ENCODE assay signal across 9 cellular contexts in genomic region chr4:6943012-6943869, GRCh38. TPM values are rescaled to one million over a fixed set of nuclear protein-coding genes. Genes with fewer than 3 reads are reported as not detected.
DNase-seq lines count a peak whose midpoint lies in the region; ATAC-seq and TF ChIP-seq lines count a peak whose summit lies in the region.
"Had no signal": no experiment of that assay in that cellular context is flagged by ENCODE, and none has a peak within 500 bp of the region (broad histone marks: within the 10 kb centered on the region; RNA-seq: fewer than 3 reads in every experiment).

No MANE protein-coding gene starts in this region.

- H3K27me3 Mint-ChIP-seq in activated naive CD8-positive, alpha-beta T cell = no peaks in the 10 kb centered on the region
- H3K27me3 Mint-ChIP-seq in stimulated activated memory B cell treated with anti-CD40 and anti-IgM and Interleukin-4, amounts not matched to agents 10 μg/mL and 1 μg/mL and 100 μg/mL, for 72 hours = no peaks in the 10 kb centered on the region

- peak overlapping the region; percentile 48 for H3K27ac ChIP-seq in HL-60 (replicated peaks)

- H3K36me3 Mint-ChIP-seq in activated naive CD8-positive, alpha-beta T cell = no peaks in the 10 kb centered on the region
- peaks cover 11% of the 10 kb centered on the region for H3K36me3 Mint-ChIP-seq in stimulated activated memory B cell treated with anti-CD40 and anti-IgM and Interleukin-4, amounts not matched to agents 10 μg/mL and 1 μg/mL and 100 μg/mL, for 72 hours

- no peak for ATAC-seq in stimulated activated memory B cell treated with anti-CD40 and anti-IgM and Interleukin-4, amounts not matched to agents 10 μg/mL and 1 μg/mL and 100 μg/mL, for 72 hours
- ATAC-seq in Right ventricle myocardium inferior = no peak

- H3K9me3 Mint-ChIP-seq in activated naive CD8-positive, alpha-beta T cell (ENCODE audit: low read depth) = no peaks in the 10 kb centered on the region
- no peaks in the 10 kb centered on the region for H3K9me3 Mint-ChIP-seq in stimulated activated memory B cell treated with anti-CD40 and anti-IgM and Interleukin-4, amounts not matched to agents 10 μg/mL and 1 μg/mL and 100 μg/mL, for 72 hours

- peaks cover 67% of the 10 kb centered on the region for H3K4me1 Mint-ChIP-seq in activated naive CD8-positive, alpha-beta T cell (ENCODE audit: low read depth)
- H3K4me1 Mint-ChIP-seq in stimulated activated memory B cell treated with anti-CD40 and anti-IgM and Interleukin-4, amounts not matched to agents 10 μg/mL and 1 μg/mL and 100 μg/mL, for 72 hours = peaks cover 70% of the 10 kb centered on the region

- H3K27ac Mint-ChIP-seq in activated naive CD8-positive, alpha-beta T cell = peak overlapping the region; percentile 82
- peak overlapping the region; percentile 80 for H3K27ac Mint-ChIP-seq in stimulated activated memory B cell treated with anti-CD40 and anti-IgM and Interleukin-4, amounts not matched to agents 10 μg/mL and 1 μg/mL and 100 μg/mL, for 72 hours

- H3K4me3 Mint-ChIP-seq in activated naive CD8-positive, alpha-beta T cell = peak overlapping the region; percentile 74
- H3K4me3 Mint-ChIP-seq in stimulated activated memory B cell treated with anti-CD40 and anti-IgM and Interleukin-4, amounts not matched to agents 10 μg/mL and 1 μg/mL and 100 μg/mL, for 72 hours = no peak overlapping the region

- no peak for TF ChIP-seq CTCF in HL-60 (IDR thresholded peaks at IDR 0.05; ENCODE audit: insufficient read depth, low read length)

- intact Hi-C loops in Right ventricle myocardium inferior (cut with DNase I) = no loop called here

- DNase-seq in HL-60 (ENCODE audit: low read depth in 1 of 2, low spot score in 1 of 2) (no peak), kidney tubule cell (ENCODE audit: low spot score) (peak; percentile 63), anterior cingulate cortex (lab: John Stamatoyannopoulos, UW) (no peak), Right ventricle myocardium inferior (ENCODE audit: missing footprints) (no peak)
- DNase-seq in stimulated activated CD4-positive, alpha-beta T cell treated with anti-CD3 and anti-CD28 coated beads, Interleukin-2, amount 100 ng/mL, for 24 hours = no peak
- DNase-seq: hypothalamus, NCI-H1092 had no signal

- no peaks in the 10 kb centered on the region for H3K27me3 ChIP-seq in HL-60 (ENCODE audit: insufficient read depth, poor library complexity, severe bottlenecking)

- H3K4me3 ChIP-seq in HL-60 (replicated peaks; ENCODE audit: insufficient read depth, low read length) = no peak overlapping the region

RNA-seq across cellular contexts. Expression of gene TBC1D14, which starts 33.6 kb away (rescaled TPM):
- 36.1 TPM for total RNA-seq in Right ventricle myocardium inferior
